Comparison of ENCODE assay signal across 8 cellular contexts in the genomic region with DNA sequence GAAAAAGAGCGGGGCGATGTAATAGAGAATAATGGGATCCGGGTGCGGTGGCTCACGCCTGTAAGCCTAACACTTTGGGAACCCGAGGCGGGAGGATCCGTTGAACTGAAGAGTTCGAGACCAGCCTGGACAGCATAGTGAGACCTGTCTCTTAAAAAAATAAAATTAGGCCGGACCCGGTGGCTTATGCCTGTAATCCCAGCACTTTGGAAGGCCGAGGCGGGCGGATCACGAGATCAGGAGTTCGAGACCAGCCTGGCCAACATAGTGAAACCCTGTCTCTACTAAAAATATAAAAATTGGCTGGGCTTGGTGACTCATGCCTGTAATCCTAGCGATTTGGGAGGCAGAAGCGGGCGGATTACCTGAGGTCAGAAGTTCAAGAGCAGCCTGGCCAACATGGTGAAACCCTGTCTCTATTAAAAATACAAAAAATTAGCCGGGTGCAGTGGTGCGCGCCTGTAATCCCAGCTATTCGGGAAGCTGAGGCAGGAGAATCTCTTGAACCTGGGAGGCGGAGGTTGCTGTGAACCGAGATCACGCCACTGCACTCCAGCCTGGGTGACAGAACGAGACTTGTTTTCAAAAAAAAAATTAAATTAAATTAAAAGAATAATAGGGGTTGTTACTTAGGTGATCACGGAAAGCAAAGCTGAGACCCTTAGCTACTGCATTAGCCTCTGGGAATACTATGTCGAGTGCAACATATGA. TPM values are rescaled to one million over a fixed set of nuclear protein-coding genes. Genes with fewer than 3 reads are reported as not detected.
DNase-seq lines count a peak whose midpoint lies in the region; ATAC-seq, FAIRE-seq and TF ChIP-seq lines count a peak whose summit lies in the region.
"Not testable (repeated sequence)": the region's sequence is repeated elsewhere in the genome, so short reads cannot be mapped to it uniquely, and the experiment has no call there.

No MANE protein-coding gene starts in this region.

- not testable (repeated sequence) for H3K4me1 ChIP-seq in Loucy (ENCODE audit: insufficient read depth, low read length, poor library complexity, severe bottlenecking)
- H3K4me1 ChIP-seq in astrocyte (ENCODE audit: insufficient read depth, low read length) (peaks cover 16% of the 10 kb centered on the region), esophagus muscularis mucosa (peaks cover 42 to 68% (median 57%) of the 10 kb centered on the region in 4 donors), right lobe of liver (peaks cover 0 to 26% (median 0%) of the 10 kb centered on the region in 4 donors), pancreas (peaks cover 7 to 19% (median 18%) of the 10 kb centered on the region in 3 donors), thymus (ENCODE audit: control insufficient read depth, insufficient read depth, low read length) (peaks cover 21% of the 10 kb centered on the region)

- not testable (repeated sequence) for TF ChIP-seq CTCF in CD4-positive, alpha-beta T cell (IDR thresholded peaks at IDR 0.05); Loucy (conservative IDR thresholded peaks at IDR 0.05; ENCODE audit: low read length); WERI-Rb-1 (IDR thresholded peaks at IDR 0.05; ENCODE audit: low read depth, low read length); astrocyte (IDR thresholded peaks at IDR 0.05; ENCODE audit: insufficient read depth, low read depth, low read length); esophagus muscularis mucosa (IDR thresholded peaks at IDR 0.05); right lobe of liver (IDR thresholded peaks at IDR 0.05); pancreas (IDR thresholded peaks at IDR 0.05)

- H3K27ac ChIP-seq in CD4-positive, alpha-beta T cell (ENCODE audit: low read depth, low read length) = peak overlapping the region; percentile 79
- H3K27ac ChIP-seq in WERI-Rb-1 (peak overlapping the region; percentile 91), astrocyte (ENCODE audit: low read depth, low read length) (peak overlapping the region; percentile 92), esophagus muscularis mucosa (replicated peaks in 1 of 4) (peak overlapping the region; percentile 88 to 94 (median 90)), right lobe of liver (peak overlapping the region; percentile 83 to 91 (median 91)), pancreas (peak overlapping the region; percentile 71 to 89 (median 78)), thymus (ENCODE audit: low read depth) (peak overlapping the region; percentile 94)

- POLR2A ChIA-PET in CD4-positive, alpha-beta T cell (lab: Charles Lee) = interaction anchor here (0.9 to 1.9 kb wide), 3 partner anchors 10 to 711 kb away, joined by 4 to 9 read pairs (median 4); a partner anchor contains a TSS

- H3K9me3 ChIP-seq in CD4-positive, alpha-beta T cell (ENCODE audit: control insufficient read depth, low read length); Loucy (ENCODE audit: insufficient read depth, low read depth, low read length); WERI-Rb-1 (ENCODE audit: severe bottlenecking); astrocyte (ENCODE audit: insufficient read depth, low read depth, low read length); esophagus muscularis mucosa; right lobe of liver; pancreas; thymus (ENCODE audit: control insufficient read depth): not testable (repeated sequence)

- H3K36me3 ChIP-seq in Loucy (ENCODE audit: insufficient read depth, low read length); astrocyte (ENCODE audit: insufficient read depth, low read length); pancreas; thymus (ENCODE audit: control insufficient read depth, insufficient read depth): not testable (repeated sequence)
- H3K36me3 ChIP-seq in WERI-Rb-1 (peaks cover 32% of the 10 kb centered on the region), esophagus muscularis mucosa (peaks cover 11 to 24% (median 22%) of the 10 kb centered on the region in 4 donors), right lobe of liver (peaks cover 0 to 23% (median 3%) of the 10 kb centered on the region in 4 donors)

- H3F3A ChIP-seq in Loucy (ENCODE audit: low read depth) = not testable (repeated sequence)

- WGBS in esophagus muscularis mucosa = 82% methylated on average over 29 of the region's 29 CpGs
- WGBS in right lobe of liver (ENCODE audit: insufficient coverage, low coverage, low lambda C conversion rate, missing lambda C conversion rate) = 88% methylated on average over 21 of the region's 29 CpGs
- WGBS in pancreas, 2 donors = 79 to 82% methylated on average over 29 of the region's 29 CpGs
- 88% methylated on average over 29 of the region's 29 CpGs for WGBS in thymus

- peak overlapping the region; percentile 86 for H3K4me3 Mint-ChIP-seq in CD4-positive, alpha-beta T cell
- H3K4me3 Mint-ChIP-seq in astrocyte (ENCODE audit: unreplicated experiment) = peak overlapping the region; percentile 84

- peak overlapping the region; percentile 93 for H3K27ac Mint-ChIP-seq in CD4-positive, alpha-beta T cell
- peak overlapping the region; percentile 97 for H3K27ac Mint-ChIP-seq in astrocyte (ENCODE audit: unreplicated experiment)

- not testable (repeated sequence) for H3K9me2 ChIP-seq in Loucy (replicated peaks; ENCODE audit: low read depth, low read length)

- not testable (repeated sequence) for TF ChIP-seq POLR2A in esophagus muscularis mucosa (IDR thresholded peaks at IDR 0.05; ENCODE audit: low read depth); right lobe of liver (IDR thresholded peaks at IDR 0.05)

- H3K27me3 ChIP-seq in CD4-positive, alpha-beta T cell (ENCODE audit: control insufficient read depth, insufficient read depth, low read length); Loucy (ENCODE audit: insufficient read depth, low read length, poor library complexity, severe bottlenecking); WERI-Rb-1 (ENCODE audit: insufficient read depth, low read depth, severe bottlenecking); astrocyte (ENCODE audit: insufficient read depth, low read length); esophagus muscularis mucosa; right lobe of liver; pancreas; thymus (ENCODE audit: control insufficient read depth, insufficient read depth): not testable (repeated sequence)

- FAIRE-seq in astrocyte (lab: Jason Lieb, UNC); pancreas (lab: Jason Lieb, UNC): not testable (repeated sequence)

- not testable (repeated sequence) for H3K9me3 Mint-ChIP-seq in CD4-positive, alpha-beta T cell; astrocyte (ENCODE audit: unreplicated experiment)

- intact Hi-C loops in CD4-positive, alpha-beta T cell (cut with DNase I, micrococcal nuclease) = loop anchor here in 1 of 2 experiments (5.0 to 10.0 kb wide), 4 partner anchors 346 to 1014 kb away; a partner anchor contains a TSS
- intact Hi-C loops in esophagus muscularis mucosa (cut with DNase I); right lobe of liver (cut with DNase I); pancreas (cut with DNase I): not testable (repeated sequence)

- H3K27me3 Mint-ChIP-seq in CD4-positive, alpha-beta T cell; astrocyte (ENCODE audit: low read depth, unreplicated experiment): not testable (repeated sequence)

- H4K20me1 ChIP-seq in Loucy (ENCODE audit: insufficient read depth, low read length, poor library complexity, severe bottlenecking) (peaks cover 29% of the 10 kb centered on the region), astrocyte (ENCODE audit: insufficient read depth, low read length) (peaks cover 23% of the 10 kb centered on the region)

- CTCF ChIA-PET in CD4-positive, alpha-beta T cell (lab: Charles Lee) = interaction anchor here (1.5 kb wide), 1 partner anchor 10 kb away, joined by 3 read pairs; no protein-coding TSS in a partner anchor

- 0 out of 2 replicates have a peak overlapping the region, but pooled peaks have one; percentile 43 for H2AFZ ChIP-seq in Loucy (ENCODE audit: low read length)
- peak overlapping the region; percentile 76 for H2AFZ ChIP-seq in astrocyte (ENCODE audit: low read depth, low read length)

- TF ChIP-seq EP300 in esophagus muscularis mucosa (IDR thresholded peaks at IDR 0.05) = not testable (repeated sequence)

- H3K9ac ChIP-seq in Loucy (ENCODE audit: low read depth, low read length, poor library complexity, severe bottlenecking) (peak overlapping the region; percentile 66), astrocyte (ENCODE audit: low read length) (peak overlapping the region; percentile 95)

- not testable (repeated sequence) for DNase-seq in CD4-positive, alpha-beta T cell; astrocyte (ENCODE audit: low read depth); esophagus muscularis mucosa (ENCODE audit: extremely low spot score)
- DNase-seq in WERI-Rb-1 (peak; percentile 15), right lobe of liver (peak in 1 of 3 donors; percentile 49), pancreas (peak in 3 of 6 donors; percentile 25 to 31 (median 26))

- peaks cover 52% of the 10 kb centered on the region for H3K79me2 ChIP-seq in Loucy (ENCODE audit: insufficient read depth, low read length)
- H3K79me2 ChIP-seq in astrocyte (ENCODE audit: insufficient read depth, low read length) = peaks cover 49% of the 10 kb centered on the region

- H3K36me3 Mint-ChIP-seq in CD4-positive, alpha-beta T cell (ENCODE audit: low read depth) = peaks cover 60% of the 10 kb centered on the region
- H3K36me3 Mint-ChIP-seq in astrocyte (ENCODE audit: low read depth, unreplicated experiment) = peaks cover 16% of the 10 kb centered on the region

- H3K4me3 ChIP-seq in Loucy (ENCODE audit: low read length, poor library complexity, severe bottlenecking) (peak overlapping the region; percentile 96), WERI-Rb-1 (ENCODE audit: low read depth, low read length) (0 out of 2 replicates have a peak overlapping the region, but pooled peaks have one; percentile 21), astrocyte (ENCODE audit: insufficient read depth, low read depth, low read length) (peak overlapping the region; percentile 86), esophagus muscularis mucosa (peak overlapping the region; percentile 75 to 89 (median 83)), right lobe of liver (peak overlapping the region in 2 of 3 donors; percentile 96 to 97), pancreas (peak overlapping the region in 3 of 4 donors; percentile 79 to 92 (median 90)), thymus (ENCODE audit: low read length) (peak overlapping the region; percentile 39)

- peaks cover 54% of the 10 kb centered on the region for H3K4me1 Mint-ChIP-seq in CD4-positive, alpha-beta T cell (ENCODE audit: low read depth)
- peaks cover 26% of the 10 kb centered on the region for H3K4me1 Mint-ChIP-seq in astrocyte (ENCODE audit: low read depth, unreplicated experiment)

- ATAC-seq in CD4-positive, alpha-beta T cell (ENCODE audit: poor library complexity); right lobe of liver; pancreas: not testable (repeated sequence)

- peak overlapping the region; percentile 86 for H3K4me2 ChIP-seq in Loucy (ENCODE audit: low read depth, low read length, poor library complexity, severe bottlenecking)
- H3K4me2 ChIP-seq in astrocyte (ENCODE audit: low read length) = peak overlapping the region; percentile 96

RNA-seq across cellular contexts. Expression of a gene that starts 0.7 kb away (rescaled TPM):
- 10 to 100 TPM; 27.4 to 28.2 TPM for total RNA-seq in CD4-positive, alpha-beta T cell
- total RNA-seq in astrocyte (26.1 TPM in 2 replicates), esophagus muscularis mucosa (10 to 100 TPM; 32.6 to 43.5 (median 36.1) TPM), right lobe of liver (10 to 100 TPM; 12.1 to 28.0 (median 15.6) TPM), pancreas (10 to 100 TPM; 13.5 to 19.6 (median 15.3) TPM)
- polyA plus RNA-seq in pancreas (10 to 100 TPM in 1 of 2 donors, 1 to 10 TPM in 1; 8.3 to 13.5 TPM), thymus (20.4 TPM)

RNA-seq across cellular contexts. Expression of a gene that starts 2.0 kb away (rescaled TPM):
- 10 to 100 TPM; 36.9 to 37.6 TPM for total RNA-seq in CD4-positive, alpha-beta T cell
- total RNA-seq in astrocyte = 93.7 and 94.9 TPM in 2 replicates
- 10 to 100 TPM; 39.1 to 59.8 (median 54.7) TPM for total RNA-seq in esophagus muscularis mucosa
- total RNA-seq in right lobe of liver = 10 to 100 TPM; 17.4 to 31.2 (median 22.9) TPM
- 10 to 100 TPM; 35.6 to 55.6 (median 44.9) TPM for total RNA-seq in pancreas
- polyA plus RNA-seq in pancreas = 10 to 100 TPM; 26.6 to 26.7 TPM
- polyA plus RNA-seq in thymus = 44.4 TPM

Comparison
In these comparisons a context has a peak if more than half of its experiments do, and no peak if none do; other contexts are left out.
1. H3K4me3 ChIP-seq: peak in every context shown above with its lines; median percentile 96 in right lobe of liver; 96 in Loucy; 90 in pancreas; 86 in astrocyte; 83 in esophagus muscularis mucosa; 39 in thymus; 21 in WERI-Rb-1.